In the genomic region with DNA sequence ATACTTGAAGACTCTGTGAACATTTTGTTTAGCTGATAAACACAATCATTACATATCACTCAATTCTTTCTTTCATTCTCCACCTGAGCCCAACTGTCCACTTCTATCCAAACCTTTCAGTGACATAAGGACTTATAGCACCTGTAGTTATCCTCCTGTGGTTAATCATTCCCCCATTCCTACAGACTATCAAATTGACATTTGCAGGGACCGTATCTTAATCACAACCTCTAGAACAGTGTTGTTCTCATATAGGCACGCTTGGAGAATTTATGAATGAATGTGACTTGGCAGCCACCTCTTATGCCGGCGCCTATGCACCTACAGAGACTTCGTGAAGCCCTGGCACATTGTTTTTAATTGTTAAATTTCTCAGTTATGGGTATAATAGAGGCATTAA, we compare ENCODE assay signal across 20 cellular contexts.
DNase-seq lines count a peak whose midpoint lies in the region; ATAC-seq and TF ChIP-seq lines count a peak whose summit lies in the region.
"Had no signal": no experiment of that assay in that cellular context is flagged by ENCODE, and none has a peak within 500 bp of the region (broad histone marks: within the 10 kb centered on the region; RNA-seq: fewer than 3 reads in every experiment).

No MANE protein-coding gene starts in this region.

- H3K9me3 ChIP-seq in SU-DHL-6 (ENCODE audit: insufficient read depth, low read length) (no peaks in the 10 kb centered on the region), mucosa of descending colon (no peaks in the 10 kb centered on the region), right lobe of liver (no peaks in the 10 kb centered on the region)
- H3K9me3 ChIP-seq: A549 had no signal

- no peak for TF ChIP-seq POLR2A in right lobe of liver (IDR thresholded peaks at IDR 0.05)

- H3K9me2 ChIP-seq in SU-DHL-6 (replicated peaks; ENCODE audit: insufficient read depth, low read length), result no peaks in the 10 kb centered on the region

- DNase-seq in DMS79 treated with DMSO at 0.1 percent for 48 hours (lab: John Stamatoyannopoulos, UW) (peak; percentile 21), DMS79 (lab: John Stamatoyannopoulos, UW) (no peak), mucosa of descending colon (no peak), right lobe of liver (no peak)
- DNase-seq: C1 segment of cervical spinal cord; CD4-positive, CD25-positive, alpha-beta regulatory T cell; CD8-positive, alpha-beta memory T cell; COR-L47; DMS153; GDM1; GOT3; H7; HFFc6; KG1 had no signal

- H3K27me3 ChIP-seq in SU-DHL-6 (ENCODE audit: low read length) (no peaks in the 10 kb centered on the region; the same call in 1 of the 2 replicates), right lobe of liver (no peaks in the 10 kb centered on the region)

- WGBS in right lobe of liver (ENCODE audit: insufficient coverage, low coverage, low lambda C conversion rate, missing lambda C conversion rate), result 92% methylated on average over 5 of the region's 5 CpGs

- no peak for TF ChIP-seq CTCF in SU-DHL-6 (IDR thresholded peaks at IDR 0.05; ENCODE audit: insufficient read depth, low read length, poor library complexity, severe bottlenecking)
- TF ChIP-seq CTCF in mucosa of descending colon (IDR thresholded peaks at IDR 0.05), result no peak
- no peak for TF ChIP-seq CTCF in right lobe of liver (IDR thresholded peaks at IDR 0.05)

- H3K4me1 ChIP-seq in mucosa of descending colon (ENCODE audit: low read depth), result peaks cover 3% of the 10 kb centered on the region
- H3K4me1 ChIP-seq in right lobe of liver, result no peaks in the 10 kb centered on the region
- H3K4me1 ChIP-seq: A549 had no signal

- H4K20me1 ChIP-seq in SU-DHL-6 (ENCODE audit: low read depth, low read length), result no peaks in the 10 kb centered on the region

- intact Hi-C loops in mucosa of descending colon (cut with DNase I, micrococcal nuclease), result no loop called here
- intact Hi-C loops in right lobe of liver (cut with DNase I), result no loop called here

- H3K4me2 ChIP-seq in SU-DHL-6 (ENCODE audit: low read depth, low read length, poor library complexity, severe bottlenecking), result no peak overlapping the region
- H3K4me2 ChIP-seq: A549 had no signal

- no peak overlapping the region for H3K9ac ChIP-seq in SU-DHL-6 (ENCODE audit: low read length)

- H3F3A ChIP-seq in SU-DHL-6 (ENCODE audit: insufficient read depth), result peaks cover 15% of the 10 kb centered on the region; the same call in 1 of the 2 replicates

- H3K4me3 ChIP-seq in SU-DHL-6 (ENCODE audit: insufficient read depth, low read length, poor library complexity, severe bottlenecking), result no peak overlapping the region
- H3K4me3 ChIP-seq in mucosa of descending colon, result no peak overlapping the region
- no peak overlapping the region for H3K4me3 ChIP-seq in right lobe of liver
- H3K4me3 ChIP-seq: A549 had no signal

- no peak overlapping the region for H2AFZ ChIP-seq in SU-DHL-6 (ENCODE audit: low read depth, low read length, severe bottlenecking)

- H3K79me2 ChIP-seq in SU-DHL-6 (ENCODE audit: insufficient read depth, low read length), result no peaks in the 10 kb centered on the region

- H3K36me3 ChIP-seq in SU-DHL-6 (ENCODE audit: low read length), result no peaks in the 10 kb centered on the region
- H3K36me3 ChIP-seq in mucosa of descending colon (ENCODE audit: low read depth), result no peaks in the 10 kb centered on the region
- H3K36me3 ChIP-seq in right lobe of liver, result no peaks in the 10 kb centered on the region

- H3K27ac ChIP-seq in SU-DHL-6 (ENCODE audit: low read depth, low read length), result peak overlapping the region; percentile 74; the same call in 1 of the 2 replicates
- no peak overlapping the region for H3K27ac ChIP-seq in right lobe of liver
- H3K27ac ChIP-seq: 22Rv1, A549 had no signal

- peak; percentile 65 for ATAC-seq in mucosa of descending colon
- no peak for ATAC-seq in HG03457 (IDR thresholded peaks at IDR 0.05; ENCODE audit: unreplicated experiment)
- no peak for ATAC-seq in right lobe of liver
- ATAC-seq in HG03342 (IDR thresholded peaks at IDR 0.05; ENCODE audit: unreplicated experiment), result no peak
- ATAC-seq: A549, HCT116 had no signal
